19 cellular contexts compared by ENCODE assay signal in the genomic region with DNA sequence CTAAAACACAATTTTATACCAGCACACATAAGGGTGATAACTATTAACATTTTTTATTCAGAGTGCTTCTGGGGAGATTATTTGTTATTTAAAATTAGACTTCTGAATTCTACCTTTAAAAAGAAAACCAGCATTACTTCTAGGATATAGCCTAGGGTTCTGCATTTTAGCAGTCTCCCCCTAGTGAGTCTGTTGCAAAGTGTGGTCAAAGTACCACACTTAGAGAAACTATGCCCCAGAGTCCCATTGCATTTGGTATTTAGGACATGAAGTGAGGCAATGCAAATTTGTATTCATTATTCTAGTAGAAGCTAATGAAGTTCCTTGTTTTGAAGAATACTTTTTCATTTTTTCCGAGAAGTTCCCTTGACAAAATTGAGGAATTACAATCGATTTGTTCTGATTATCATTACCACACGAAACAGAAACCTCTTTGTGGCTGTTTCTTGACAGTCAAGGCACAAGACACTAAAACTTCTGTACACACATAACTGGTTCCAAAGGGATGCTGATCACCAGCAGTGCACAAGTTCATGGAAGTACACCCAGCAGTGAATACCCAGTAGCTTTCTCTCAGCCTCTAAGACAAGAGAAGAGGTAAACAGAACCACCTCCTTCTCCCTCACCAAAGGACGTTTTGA. TPM values are rescaled to one million over a fixed set of nuclear protein-coding genes. Genes with fewer than 3 reads are reported as not detected.
DNase-seq lines count a peak whose midpoint lies in the region; ATAC-seq and TF ChIP-seq lines count a peak whose summit lies in the region.
"Had no signal": no experiment of that assay in that cellular context is flagged by ENCODE, and none has a peak within 500 bp of the region (broad histone marks: within the 10 kb centered on the region; RNA-seq: fewer than 3 reads in every experiment).

No MANE protein-coding gene starts in this region.

- H3K14ac ChIP-seq in IMR-90 (replicated peaks; ENCODE audit: low read depth, low read length), result peak overlapping the region; percentile 82; the same call in 1 of the 2 replicates

- TF ChIP-seq CTCF in C4-2B (conservative IDR thresholded peaks at IDR 0.05) (peak; percentile 6; the same call in 1 of the 2 replicates), IMR-90 (conservative IDR thresholded peaks at IDR 0.05; ENCODE audit: low read depth, low read length) (no peak), chondrocyte (IDR thresholded peaks at IDR 0.05) (no peak), nephron progenitor cell (IDR thresholded peaks at IDR 0.05) (no peak)

- H3K18ac ChIP-seq in IMR-90 (ENCODE audit: low read depth, low read length), result peak overlapping the region; percentile 63; the same call in 1 of the 2 replicates

- POLR2A ChIA-PET in IMR-90 (lab: Charles Lee; ENCODE audit: unreplicated experiment), result no interaction called here

- peaks cover 15% of the 10 kb centered on the region for H3K4me1 ChIP-seq in IMR-90 (ENCODE audit: control insufficient read depth, insufficient read depth, low read length)

- no peak for TF ChIP-seq POLR2A in IMR-90 (IDR thresholded peaks at IDR 0.05; ENCODE audit: low read depth, low read length)

- H3K9me3 Mint-ChIP-seq in chondrocyte (ENCODE audit: low read depth) (no peaks in the 10 kb centered on the region), nephron progenitor cell (no peaks in the 10 kb centered on the region)
- no peaks in the 10 kb centered on the region for H3K9me3 Mint-ChIP-seq in activated T-cell treated with anti-CD3 and anti-CD28 coated beads, Interleukin-2, amount 50 U/mL, for 24 hours
- H3K9me3 Mint-ChIP-seq: activated naive CD4-positive, alpha-beta T cell treated with anti-CD3 and anti-CD28 coated beads for 36 hours; CD8-positive, alpha-beta memory T cell had no signal

- CTCF ChIA-PET in IMR-90 (lab: Yijun Ruan, JAX), result interaction anchor here (0.6 to 1.0 kb wide), 4 partner anchors 32 to 1093 kb away, joined by 3 to 6 read pairs (median 3); no protein-coding TSS in a partner anchor

- peak overlapping the region; percentile 43; the same call in 1 of the 2 replicates for H2BK20ac ChIP-seq in IMR-90 (ENCODE audit: low read depth, low read length)

- peak overlapping the region; percentile 52; the same call in 1 of the 2 replicates for H2AK5ac ChIP-seq in IMR-90 (ENCODE audit: low read depth, low read length)

- no peaks in the 10 kb centered on the region for H3K9me3 ChIP-seq in IMR-90 (ENCODE audit: control insufficient read depth, insufficient read depth, low read length)
- H3K9me3 ChIP-seq: upper lobe of left lung had no signal

- no peaks in the 10 kb centered on the region for H4K20me1 ChIP-seq in IMR-90 (ENCODE audit: insufficient read depth, low read length)

- no peaks in the 10 kb centered on the region for H3K27me3 ChIP-seq in IMR-90 (ENCODE audit: control insufficient read depth, insufficient read depth, low read length)
- H3K27me3 ChIP-seq: foreskin keratinocyte, upper lobe of left lung had no signal

- H2BK120ac ChIP-seq in IMR-90 (ENCODE audit: low read depth, low read length), result peak overlapping the region; percentile 74

- ATAC-seq in IMR-90 (ENCODE audit: low read depth), result peak; percentile 4
- ATAC-seq in GM18502 (IDR thresholded peaks at IDR 0.05; ENCODE audit: poor library complexity, unreplicated experiment), result no peak
- ATAC-seq: foreskin keratinocyte, sciatic nerve had no signal

- in situ Hi-C loops in IMR-90 (cut with MboI; ENCODE audit: low sequenced_read_pairs), result no loop called here

- H4K91ac ChIP-seq in IMR-90 (ENCODE audit: insufficient read depth, low read depth, low read length), result no peak overlapping the region

- peak overlapping the region; percentile 57; the same call in 1 of the 2 replicates for H3K4me2 ChIP-seq in IMR-90 (ENCODE audit: low read depth, low read length)

- peak overlapping the region; percentile 35; the same call in 1 of the 2 replicates for H3K23ac ChIP-seq in IMR-90 (ENCODE audit: low read depth, low read length)

- dilution Hi-C loops in IMR-90 (cut with HindIII; ENCODE audit: low sequenced_read_pairs, unreplicated experiment), result no loop called here

- no TSS peak for BruUV-seq in IMR-90 (replicated peaks; lab: Mats Ljungman, UMichigan)

- no peak for DNase-seq in IMR-90
- no peak for DNase-seq in chondrocyte (ENCODE audit: low spot score)
- DNase-seq in nephron progenitor cell, result no peak
- DNase-seq in NCI-H748 (lab: John Stamatoyannopoulos, UW; ENCODE audit: unreplicated experiment), result no peak
- DNase-seq in ecto neural progenitor cell (ENCODE audit: low spot score), result no peak
- no peak for DNase-seq in activated T-cell treated with anti-CD3 and anti-CD28 coated beads, Interleukin-2, amount 50 U/mL, for 24 hours
- DNase-seq: activated CD4-positive, alpha-beta T cell treated with anti-CD3 and anti-CD28 coated beads, Interleukin-2, amount 50 U/mL, for 48 hours; activated naive CD4-positive, alpha-beta T cell treated with anti-CD3 and anti-CD28 coated beads for 36 hours; CD8-positive, alpha-beta memory T cell; DND-41; NCI-H345; NK-92 treated with Interleukin-12 subunit alpha and Interleukin-12 subunit beta, amount 100 ng/mL, for 24 hours; occipital lobe; stimulated activated naive CD4-positive, alpha-beta T cell treated with Interleukin-2 at 50 U/mL for 16 hours; upper lobe of left lung had no signal

- H3K9me1 ChIP-seq in IMR-90 (ENCODE audit: insufficient read depth, low read length), result peaks cover 7% of the 10 kb centered on the region

- H3K4ac ChIP-seq in IMR-90 (ENCODE audit: low read depth, low read length), result peak overlapping the region; percentile 56

- no peaks in the 10 kb centered on the region for H3K36me3 Mint-ChIP-seq in chondrocyte (ENCODE audit: low read depth)
- peaks cover 34% of the 10 kb centered on the region for H3K36me3 Mint-ChIP-seq in nephron progenitor cell (ENCODE audit: low read depth)
- H3K36me3 Mint-ChIP-seq in activated T-cell treated with anti-CD3 and anti-CD28 coated beads, Interleukin-2, amount 50 U/mL, for 24 hours (ENCODE audit: low read depth), result no peaks in the 10 kb centered on the region
- H3K36me3 Mint-ChIP-seq: CD8-positive, alpha-beta memory T cell had no signal

- peak overlapping the region; percentile 84; the same call in 2 of the 3 replicates for H2BK15ac ChIP-seq in IMR-90 (ENCODE audit: low read depth, low read length)

- peak overlapping the region; percentile 26 for H2AFZ ChIP-seq in IMR-90 (replicated peaks; ENCODE audit: low read length, poor library complexity)

- H4K5ac ChIP-seq in IMR-90 (ENCODE audit: low read depth, low read length), result peak overlapping the region; percentile 8; the same call in 1 of the 2 replicates

- peaks cover 4% of the 10 kb centered on the region in 2 experiments; a peak in 2 of 4 replicates for H3K79me1 ChIP-seq in IMR-90 (ENCODE audit: low read depth in 1 of 2, low read length in 2 of 2)

- intact Hi-C loops in IMR-90 (cut with micrococcal nuclease), result loop anchor here (10.0 kb wide), 1 partner anchor 416 kb away; no protein-coding TSS in a partner anchor

- H3K4me3 Mint-ChIP-seq in chondrocyte (ENCODE audit: unreplicated experiment) (no peak overlapping the region), nephron progenitor cell (no peak overlapping the region)
- H3K4me3 Mint-ChIP-seq in activated T-cell treated with anti-CD3 and anti-CD28 coated beads, Interleukin-2, amount 50 U/mL, for 24 hours, result no peak overlapping the region
- H3K4me3 Mint-ChIP-seq: activated naive CD4-positive, alpha-beta T cell treated with anti-CD3 and anti-CD28 coated beads for 36 hours; CD8-positive, alpha-beta memory T cell had no signal

- H3K27me3 Mint-ChIP-seq in chondrocyte (ENCODE audit: low read depth) (no peaks in the 10 kb centered on the region), nephron progenitor cell (ENCODE audit: low read depth, poor library complexity) (no peaks in the 10 kb centered on the region)
- H3K27me3 Mint-ChIP-seq in activated T-cell treated with anti-CD3 and anti-CD28 coated beads, Interleukin-2, amount 50 U/mL, for 24 hours, result no peaks in the 10 kb centered on the region
- H3K27me3 Mint-ChIP-seq: CD8-positive, alpha-beta memory T cell had no signal

- H4K8ac ChIP-seq in IMR-90 (ENCODE audit: low read depth in 2 of 2, low read length in 2 of 2), result peak overlapping the region in 1 of 2 experiments; percentile 45; a peak in 1 of 4 replicates

- H3K36me3 ChIP-seq in IMR-90 (ENCODE audit: control insufficient read depth, insufficient read depth, low read length), result no peaks in the 10 kb centered on the region
- H3K36me3 ChIP-seq: upper lobe of left lung had no signal

- no peak overlapping the region for H3K9ac ChIP-seq in IMR-90 (ENCODE audit: low read depth, low read length)

- no peak overlapping the region for H3K56ac ChIP-seq in IMR-90 (ENCODE audit: extremely low read depth, insufficient read depth, low read length)

- H2BK5ac ChIP-seq in IMR-90 (ENCODE audit: low read depth, low read length, poor library complexity, severe bottlenecking), result peak overlapping the region; percentile 77

- no peak overlapping the region for H3K4me3 ChIP-seq in IMR-90 (ENCODE audit: insufficient read depth, low read depth, low read length)
- H3K4me3 ChIP-seq: upper lobe of left lung had no signal

- no peak for TF ChIP-seq RAD21 in IMR-90 (IDR thresholded peaks at IDR 0.05; ENCODE audit: low read length)

- no CpG with 5 or more reads among the region's 4 CpGs for WGBS in IMR-90 (ENCODE audit: extremely low coverage in 2 of 2, insufficient read length in 1 of 2), 2 experiments

- no peak overlapping the region for H3K27ac ChIP-seq in C4-2B
- H3K27ac ChIP-seq in IMR-90 (ENCODE audit: insufficient read depth, low read length), result peak overlapping the region; percentile 4; the same call in 1 of the 2 replicates
- H3K27ac ChIP-seq: foreskin keratinocyte, upper lobe of left lung had no signal

- peaks cover 71% of the 10 kb centered on the region for H3K4me1 Mint-ChIP-seq in chondrocyte (ENCODE audit: low read depth)
- H3K4me1 Mint-ChIP-seq in nephron progenitor cell, result peaks cover 78% of the 10 kb centered on the region
- peaks cover 10% of the 10 kb centered on the region for H3K4me1 Mint-ChIP-seq in activated T-cell treated with anti-CD3 and anti-CD28 coated beads, Interleukin-2, amount 50 U/mL, for 24 hours (ENCODE audit: low read depth)

- H3K27ac Mint-ChIP-seq in chondrocyte (ENCODE audit: unreplicated experiment) (peak overlapping the region; percentile 65), nephron progenitor cell (peak overlapping the region; percentile 29)
- no peak overlapping the region for H3K27ac Mint-ChIP-seq in activated T-cell treated with anti-CD3 and anti-CD28 coated beads, Interleukin-2, amount 50 U/mL, for 24 hours
- H3K27ac Mint-ChIP-seq: activated naive CD4-positive, alpha-beta T cell treated with anti-CD3 and anti-CD28 coated beads for 36 hours; CD8-positive, alpha-beta memory T cell had no signal

- no peak overlapping the region for H2AK9ac ChIP-seq in IMR-90 (replicated peaks; ENCODE audit: low read depth, low read length, poor library complexity)

TF ChIP-seq in IMR-90, 13 proteins besides CTCF, POLR2A, EP300 and RAD21 (continues in another document):
- TF ChIP-seq MAZ (IDR thresholded peaks at IDR 0.05; ENCODE audit: borderline replicate concordance, low read depth, low read length) (no peak), CHD1 (IDR thresholded peaks at IDR 0.05; ENCODE audit: low read depth, low read length) (no peak)

RNA-seq across cellular contexts. Expression of a gene that starts 27.4 kb away (rescaled TPM):
- total RNA-seq in IMR-90 (2012; rRNA removed) (2.5 and 3.9 TPM in 2 replicates), chondrocyte (3.6 to 12.6 TPM (median 4.3 TPM) in 3 replicates)
- 4.0 and 4.5 TPM in 2 replicates for polyA plus RNA-seq in IMR-90 (2012; rRNA removed)
- polyA plus RNA-seq in IMR-90 (2012; cell fraction: cytosol; rRNA removed), result 2.5 and 4.9 TPM in 2 replicates
- polyA plus RNA-seq in IMR-90 (2012; cell fraction: nucleus; rRNA removed; ENCODE audit: low replicate concordance), result 0.98 and 1.0 TPM in 2 replicates
